10 cellular contexts compared by ENCODE assay signal in genomic region chr6:39314273-39314790, GRCh38. TPM values are rescaled to one million over a fixed set of nuclear protein-coding genes. Genes with fewer than 3 reads are reported as not detected.
DNase-seq lines count a peak whose midpoint lies in the region; ATAC-seq and TF ChIP-seq lines count a peak whose summit lies in the region.
"Had no signal": no experiment of that assay in that cellular context is flagged by ENCODE, and none has a peak within 500 bp of the region (broad histone marks: within the 10 kb centered on the region; RNA-seq: fewer than 3 reads in every experiment).

KCNK17 (minus strand) TSS chr6:39314419; CDS start chr6:39314320, 99 bp downstream.

- no peaks in the 10 kb centered on the region; the same call in 1 of the 2 replicates for H3K9me3 ChIP-seq in ES-I3 (ENCODE audit: control insufficient read depth, insufficient read depth, low read length)
- no peaks in the 10 kb centered on the region for H3K9me3 ChIP-seq in left ventricle myocardium inferior (replicated peaks)
- H3K9me3 ChIP-seq in prostate gland, result no peaks in the 10 kb centered on the region

- H3K27me3 ChIP-seq in left ventricle myocardium inferior (ENCODE audit: low read depth) (peaks cover 82% of the 10 kb centered on the region), prostate gland (replicated peaks; ENCODE audit: insufficient read depth) (peaks cover 9% of the 10 kb centered on the region)

- DNase-seq in KBM-7, result peak; percentile 29
- DNase-seq in left ventricle myocardium inferior, result no peak
- DNase-seq in prostate gland (ENCODE audit: low spot score), result no peak
- no peak for DNase-seq in NK-92 (lab: John Stamatoyannopoulos, UW; ENCODE audit: unreplicated experiment)
- no peak for DNase-seq in stimulated activated CD4-positive, alpha-beta T cell treated with anti-CD3 and anti-CD28 coated beads, Interleukin-4, amount 100 ng/mL, for 4 hours
- DNase-seq: KG1 had no signal

- no peak for TF ChIP-seq POLR2A in prostate gland (IDR thresholded peaks at IDR 0.05)

- H3K4me3 ChIP-seq in left ventricle myocardium inferior, result peak within 1 kb of the TSS; percentile 54
- H3K4me3 ChIP-seq in prostate gland, result peak within 1 kb of the TSS; percentile 13 to 20

- H3K36me3 ChIP-seq in ES-I3 (ENCODE audit: insufficient read depth, low read length), result no peaks in the 10 kb centered on the region
- H3K36me3 ChIP-seq in left ventricle myocardium inferior, result no peaks in the 10 kb centered on the region
- no peaks in the 10 kb centered on the region for H3K36me3 ChIP-seq in prostate gland

- in situ Hi-C loops in KBM-7 (cut with MboI; ENCODE audit: low pct_unique_long_range_greater_than_20kb, low sequenced_read_pairs), result loop anchor here (25.0 kb wide), 1 partner anchor 327 kb away; no protein-coding TSS in a partner anchor

- H3K9ac ChIP-seq in ES-I3 (ENCODE audit: low read depth, low read length), result peak within 1 kb of the TSS; percentile 83

- H3K27ac ChIP-seq in left ventricle myocardium inferior (replicated peaks), result no peak within 1 kb of the TSS
- H3K27ac ChIP-seq in prostate gland, result no peak within 1 kb of the TSS

- intact Hi-C loops in left ventricle myocardium inferior (cut with micrococcal nuclease) (no loop called here), prostate gland (cut with DNase I) (no loop called here)

- TF ChIP-seq CTCF in left ventricle myocardium inferior (IDR thresholded peaks at IDR 0.05; ENCODE audit: borderline replicate concordance) (no peak), prostate gland (IDR thresholded peaks at IDR 0.05) (no peak)

- WGBS in prostate gland, result 23% methylated on average over 28 of the region's 28 CpGs

- no peak for ATAC-seq in HG03175 (IDR thresholded peaks at IDR 0.05; ENCODE audit: unreplicated experiment)

- H3K4me1 ChIP-seq in ES-I3 (ENCODE audit: insufficient read depth, low read length) (no peaks in the 10 kb centered on the region), left ventricle myocardium inferior (peaks cover 16% of the 10 kb centered on the region), prostate gland (replicated peaks) (peaks cover 4% of the 10 kb centered on the region)

RNA-seq across cellular contexts. Expression of gene KCNK17, which starts in this region (rescaled TPM):
- total RNA-seq in left ventricle myocardium inferior (0.52 TPM), prostate gland (under 1 TPM; 0.51 to 0.64 TPM)
- total RNA-seq: astrocyte, fibroblast of villous mesenchyme had no signal
